In the genomic region with DNA sequence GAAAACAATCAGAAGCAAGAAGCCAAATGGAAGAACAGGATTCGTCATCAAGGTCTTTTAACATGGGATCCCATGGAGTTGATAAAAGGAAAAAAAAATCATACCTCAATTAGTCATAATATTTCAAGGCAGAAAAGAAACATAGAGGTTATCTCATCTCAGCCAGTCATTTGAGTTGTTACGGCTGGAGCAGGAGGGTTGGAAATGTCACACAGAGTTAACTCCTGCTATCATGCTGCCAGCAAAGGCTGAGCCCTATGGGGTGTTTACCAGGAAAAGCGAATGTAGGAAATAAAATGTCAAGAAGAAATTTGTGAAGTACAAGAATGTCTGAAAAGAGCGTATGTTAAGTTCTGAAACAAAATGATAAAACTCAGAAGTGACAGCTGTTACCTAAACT, we compare ENCODE assay signal across 29 cellular contexts.
"Had no signal": no experiment of that assay in that cellular context is flagged by ENCODE, and none has a peak within 500 bp of the region (broad histone marks: within the 10 kb centered on the region; RNA-seq: fewer than 3 reads in every experiment).

No MANE protein-coding gene starts in this region.

- H3K4me3 Mint-ChIP-seq: natural killer cell; nephron; neural progenitor cell; stimulated activated effector memory CD8-positive, alpha-beta T cell treated with anti-CD3 and anti-CD28 coated beads, Interleukin-12 subunit alpha, Interleukin-12 subunit beta, amount 100 ng/mL, for 72 hours; stimulated activated naive B cell treated with anti-CD40 and anti-IgM and Interleukin-4, amounts not matched to agents 10 μg/mL and 1 μg/mL and 100 μg/mL, for 72 hours; stimulated activated naive CD8-positive, alpha-beta T cell treated with anti-CD3 and anti-CD28 coated beads, Interleukin-15, Interleukin-2, amounts not matched to agents 100 ng/mL and 50 ng/mL, for 24 hours had no signal

- H3K9me3 ChIP-seq: ovary, right atrium auricular region, right lobe of liver, sigmoid colon, stomach, thoracic aorta, thyroid gland, tibial nerve, upper lobe of left lung, vagina had no signal

- ATAC-seq: natural killer cell; right lobe of liver; stimulated activated effector memory CD8-positive, alpha-beta T cell treated with anti-CD3 and anti-CD28 coated beads, Interleukin-12 subunit alpha, Interleukin-12 subunit beta, amount 100 ng/mL, for 72 hours; stimulated activated naive B cell treated with anti-CD40 and anti-IgM and Interleukin-4, amounts not matched to agents 10 μg/mL and 1 μg/mL and 100 μg/mL, for 72 hours had no signal

- H3K36me3 ChIP-seq: neural progenitor cell, ovary, right atrium auricular region, right lobe of liver, sigmoid colon, stomach, thoracic aorta, thyroid gland, tibial nerve, upper lobe of left lung, vagina had no signal

- H3K36me3 Mint-ChIP-seq: natural killer cell; stimulated activated effector memory CD8-positive, alpha-beta T cell treated with anti-CD3 and anti-CD28 coated beads, Interleukin-12 subunit alpha, Interleukin-12 subunit beta, amount 100 ng/mL, for 72 hours had no signal

- H3K4me1 Mint-ChIP-seq: stimulated activated effector memory CD8-positive, alpha-beta T cell treated with anti-CD3 and anti-CD28 coated beads, Interleukin-12 subunit alpha, Interleukin-12 subunit beta, amount 100 ng/mL, for 72 hours had no signal

- DNase-seq: natural killer cell; occipital lobe; ovary; posterior cingulate gyrus; retina; right lobe of liver; sigmoid colon; small intestine; stimulated activated CD4-positive, alpha-beta T cell treated with anti-CD3 and anti-CD28 coated beads, Interleukin-15, amount 100 ng/mL, for 24 hours; stimulated activated CD4-positive, alpha-beta T cell treated with anti-CD3 and anti-CD28 coated beads, Interleukin-2, amount 100 ng/mL, for 24 hours; stimulated activated CD4-positive, alpha-beta T cell treated with anti-CD3 and anti-CD28 coated beads, Interleukin-2, amount 100 ng/mL, for 48 hours; stimulated activated CD4-positive, alpha-beta T cell treated with anti-CD3 and anti-CD28 coated beads, Interleukin-4, amount 100 ng/mL, for 24 hours; stimulated activated naive B cell treated with anti-CD40 and anti-IgM and Interleukin-4, amounts not matched to agents 10 μg/mL and 1 μg/mL and 100 μg/mL, for 72 hours; stimulated activated naive CD4-positive, alpha-beta T cell treated with Interleukin-2 at 50 U/mL for 16 hours; stomach; thyroid gland; trophoblast cell; upper lobe of left lung had no signal

- H3K27ac Mint-ChIP-seq: natural killer cell; nephron; neural progenitor cell; progenitor cell of endocrine pancreas; stimulated activated effector memory CD8-positive, alpha-beta T cell treated with anti-CD3 and anti-CD28 coated beads, Interleukin-12 subunit alpha, Interleukin-12 subunit beta, amount 100 ng/mL, for 72 hours; stimulated activated naive B cell treated with anti-CD40 and anti-IgM and Interleukin-4, amounts not matched to agents 10 μg/mL and 1 μg/mL and 100 μg/mL, for 72 hours; stimulated activated naive CD8-positive, alpha-beta T cell treated with anti-CD3 and anti-CD28 coated beads, Interleukin-15, Interleukin-2, amounts not matched to agents 100 ng/mL and 50 ng/mL, for 24 hours had no signal

- H3K9me3 Mint-ChIP-seq: natural killer cell; nephron; neural progenitor cell; stimulated activated effector memory CD8-positive, alpha-beta T cell treated with anti-CD3 and anti-CD28 coated beads, Interleukin-12 subunit alpha, Interleukin-12 subunit beta, amount 100 ng/mL, for 72 hours; stimulated activated naive B cell treated with anti-CD40 and anti-IgM and Interleukin-4, amounts not matched to agents 10 μg/mL and 1 μg/mL and 100 μg/mL, for 72 hours; stimulated activated naive CD8-positive, alpha-beta T cell treated with anti-CD3 and anti-CD28 coated beads, Interleukin-15, Interleukin-2, amounts not matched to agents 100 ng/mL and 50 ng/mL, for 24 hours had no signal

- H3K9ac ChIP-seq: neural progenitor cell, parathyroid adenoma had no signal

- H3K27me3 ChIP-seq: neural progenitor cell, ovary, right atrium auricular region, right lobe of liver, sigmoid colon, stomach, thyroid gland, tibial nerve, upper lobe of left lung, vagina had no signal

- H3K4me1 ChIP-seq: parathyroid adenoma, right atrium auricular region, right lobe of liver, upper lobe of left lung, vagina had no signal

- H3K27me3 Mint-ChIP-seq: stimulated activated naive B cell treated with anti-CD40 and anti-IgM and Interleukin-4, amounts not matched to agents 10 μg/mL and 1 μg/mL and 100 μg/mL, for 72 hours; stimulated activated naive CD8-positive, alpha-beta T cell treated with anti-CD3 and anti-CD28 coated beads, Interleukin-15, Interleukin-2, amounts not matched to agents 100 ng/mL and 50 ng/mL, for 24 hours had no signal

- H2AFZ ChIP-seq: neural progenitor cell, parathyroid adenoma had no signal

- H3K4me2 ChIP-seq: neural progenitor cell had no signal

- H3K79me2 ChIP-seq: parathyroid adenoma had no signal

- H3K27ac ChIP-seq: neural progenitor cell, parathyroid adenoma, right atrium auricular region, right lobe of liver, sigmoid colon, stomach, thoracic aorta, thyroid gland, tibial nerve, upper lobe of left lung, vagina had no signal

- H3K4me3 ChIP-seq: neural progenitor cell, ovary, right atrium auricular region, right lobe of liver, sigmoid colon, stomach, thoracic aorta, thyroid gland, tibial nerve, upper lobe of left lung, vagina had no signal

- FAIRE-seq: small intestine, urothelium cell line had no signal
